8 cellular contexts compared by ENCODE assay signal in genomic region chr5:141968914-141969608, GRCh38. TPM values are rescaled to one million over a fixed set of nuclear protein-coding genes. Genes with fewer than 3 reads are reported as not detected.
DNase-seq lines count a peak whose midpoint lies in the region; ATAC-seq and TF ChIP-seq lines count a peak whose summit lies in the region.

A gene with protein sequence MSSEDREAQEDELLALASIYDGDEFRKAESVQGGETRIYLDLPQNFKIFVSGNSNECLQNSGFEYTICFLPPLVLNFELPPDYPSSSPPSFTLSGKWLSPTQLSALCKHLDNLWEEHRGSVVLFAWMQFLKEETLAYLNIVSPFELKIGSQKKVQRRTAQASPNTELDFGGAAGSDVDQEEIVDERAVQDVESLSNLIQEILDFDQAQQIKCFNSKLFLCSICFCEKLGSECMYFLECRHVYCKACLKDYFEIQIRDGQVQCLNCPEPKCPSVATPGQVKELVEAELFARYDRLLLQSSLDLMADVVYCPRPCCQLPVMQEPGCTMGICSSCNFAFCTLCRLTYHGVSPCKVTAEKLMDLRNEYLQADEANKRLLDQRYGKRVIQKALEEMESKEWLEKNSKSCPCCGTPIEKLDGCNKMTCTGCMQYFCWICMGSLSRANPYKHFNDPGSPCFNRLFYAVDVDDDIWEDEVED (plus strand): TSS chr5:141969105. CDS start chr5:141973589, 4,484 bp downstream.

- TF ChIP-seq CTCF in dorsolateral prefrontal cortex (IDR thresholded peaks at IDR 0.05 in 54 of 56, conservative IDR thresholded peaks at IDR 0.05 in 2 of 56; ENCODE audit: low read depth in 1 of 56, partially characterized antibody in 56 of 56), result peak; percentile 82 to 99 (median 96)
- peak; percentile 97 for TF ChIP-seq CTCF in lower lobe of right lung (IDR thresholded peaks at IDR 0.05)

- peaks cover 5% of the 10 kb centered on the region for H3K36me3 ChIP-seq in CD4-positive, CD25-positive, alpha-beta regulatory T cell (ENCODE audit: control insufficient read depth, insufficient read depth, low read length)
- H3K36me3 ChIP-seq in lower lobe of right lung, result peaks cover 26% of the 10 kb centered on the region

- peak within 1 kb of the TSS; percentile 95 to 100 (median 96) for H3K4me3 Mint-ChIP-seq in CD4-positive, CD25-positive, alpha-beta regulatory T cell

- no peaks in the 10 kb centered on the region for H3K27me3 Mint-ChIP-seq in CD4-positive, CD25-positive, alpha-beta regulatory T cell

- peaks cover 13 to 49% (median 36%) of the 10 kb centered on the region in 4 donors for H3K4me1 Mint-ChIP-seq in CD4-positive, CD25-positive, alpha-beta regulatory T cell

- H3K4me3 ChIP-seq in CD4-positive, CD25-positive, alpha-beta regulatory T cell (ENCODE audit: low read depth, low read length), result peak within 1 kb of the TSS; percentile 91
- H3K4me3 ChIP-seq in dorsolateral prefrontal cortex (peak within 1 kb of the TSS; percentile 63 to 98 (median 83)), lower lobe of right lung (peak within 1 kb of the TSS; percentile 78)

- intact Hi-C loops in dorsolateral prefrontal cortex (cut with DNase I) (loop anchor here in 1 of 2 donors (5.0 kb wide), 1 partner anchor 92 kb away; the partner anchor contains the start of gene PCDH1), lower lobe of right lung (cut with DNase I) (no loop called here)

- no peaks in the 10 kb centered on the region for H3K27me3 ChIP-seq in CD4-positive, CD25-positive, alpha-beta regulatory T cell (ENCODE audit: control insufficient read depth, insufficient read depth, low read length)
- H3K27me3 ChIP-seq in dorsolateral prefrontal cortex, result no peaks in the 10 kb centered on the region
- H3K27me3 ChIP-seq in lower lobe of right lung (ENCODE audit: low read depth), result no peaks in the 10 kb centered on the region

- peaks cover 20% of the 10 kb centered on the region for H3K4me1 ChIP-seq in CD4-positive, CD25-positive, alpha-beta regulatory T cell (ENCODE audit: control insufficient read depth, insufficient read depth, low read length, poor library complexity, severe bottlenecking)
- peaks cover 22% of the 10 kb centered on the region for H3K4me1 ChIP-seq in lower lobe of right lung

- H3K27ac ChIP-seq in CD4-positive, CD25-positive, alpha-beta regulatory T cell (ENCODE audit: insufficient read depth, low read length, poor library complexity, severe bottlenecking), result peak within 1 kb of the TSS; percentile 93
- H3K27ac ChIP-seq in dorsolateral prefrontal cortex, result peak within 1 kb of the TSS; percentile 44 to 98 (median 91)
- H3K27ac ChIP-seq in lower lobe of right lung, result peak within 1 kb of the TSS; percentile 95

- peak; percentile 89 to 98 (median 92) for DNase-seq in CD4-positive, CD25-positive, alpha-beta regulatory T cell
- DNase-seq in NCI-H748 (lab: John Stamatoyannopoulos, UW; ENCODE audit: unreplicated experiment), result peak; percentile 91
- DNase-seq in activated CD4-positive, alpha-beta T cell treated with anti-CD3 and anti-CD28 coated beads, Interleukin-2, amount 50 U/mL, for 48 hours, result peak; percentile 93 to 94
- peak; percentile 72 to 93 (median 90) for DNase-seq in dorsolateral prefrontal cortex
- DNase-seq in lower lobe of right lung, result peak; percentile 98
- DNase-seq in stimulated activated CD4-positive, alpha-beta T cell treated with anti-CD3 and anti-CD28 coated beads, TNF-alpha, amount 100 ng/mL, for 24 hours (ENCODE audit: low read depth in 3 of 3), result peak; percentile 88 to 93 (median 91)

- H3K36me3 Mint-ChIP-seq in CD4-positive, CD25-positive, alpha-beta regulatory T cell, result peaks cover 8% of the 10 kb centered on the region

- H3K27ac Mint-ChIP-seq in CD4-positive, CD25-positive, alpha-beta regulatory T cell, result peak within 1 kb of the TSS; percentile 96 to 98 (median 97)

- no peaks in the 10 kb centered on the region for H3K9me3 ChIP-seq in CD4-positive, CD25-positive, alpha-beta regulatory T cell (ENCODE audit: control insufficient read depth in 2 of 2, low read length in 2 of 2)
- no peaks in the 10 kb centered on the region for H3K9me3 ChIP-seq in lower lobe of right lung

- H3K9me3 Mint-ChIP-seq in CD4-positive, CD25-positive, alpha-beta regulatory T cell, result no peaks in the 10 kb centered on the region

- ATAC-seq in CD4-positive, CD25-positive, alpha-beta regulatory T cell (ENCODE audit: low read depth in 2 of 2), result peak; percentile 96 to 97
- ATAC-seq in GM19328 (IDR thresholded peaks at IDR 0.05; ENCODE audit: unreplicated experiment) (peak; percentile 94), HG03520 (IDR thresholded peaks at IDR 0.05; ENCODE audit: unreplicated experiment) (peak; percentile 89), lower lobe of right lung (peak; percentile 99 to 100)

RNA-seq across cellular contexts. Expression of the gene that starts here (rescaled TPM):
- total RNA-seq in CD4-positive, CD25-positive, alpha-beta regulatory T cell, result 24.4 TPM
- 10 to 100 TPM; 38.2 to 56.8 (median 48.6) TPM for polyA plus RNA-seq in CD4-positive, CD25-positive, alpha-beta regulatory T cell
- 100 to 1,000 TPM in 6 of 120 experiments, 10 to 100 TPM in 114; 48.7 to 113 (median 81.7) TPM for total RNA-seq in dorsolateral prefrontal cortex
- 47.1 TPM for total RNA-seq in lower lobe of right lung

Comparison
In these comparisons a context has a peak if more than half of its experiments do, and no peak if none do; other contexts are left out.
1. Peak in every context shown above with its lines: DNase-seq, ATAC-seq, H3K4me3 ChIP-seq and H3K27ac ChIP-seq.